14 cellular contexts compared by ENCODE assay signal in genomic region chr7:111392976-111393762, GRCh38.
DNase-seq lines count a peak whose midpoint lies in the region; ATAC-seq, FAIRE-seq and TF ChIP-seq lines count a peak whose summit lies in the region.
"Had no signal": no experiment of that assay in that cellular context is flagged by ENCODE, and none has a peak within 500 bp of the region (broad histone marks: within the 10 kb centered on the region; RNA-seq: fewer than 3 reads in every experiment).

No MANE protein-coding gene starts in this region.

- no peaks in the 10 kb centered on the region for H4K20me1 ChIP-seq in smooth muscle cell (ENCODE audit: low read depth)

- H3K9ac ChIP-seq in HUES64 (ENCODE audit: low read depth, low read length) (peak overlapping the region; percentile 32; the same call in 1 of the 2 replicates), smooth muscle cell (ENCODE audit: low read depth) (no peak overlapping the region)

- H3K79me2 ChIP-seq in smooth muscle cell (ENCODE audit: low read depth), result no peaks in the 10 kb centered on the region

- H3K9me3 ChIP-seq in HUES64 (ENCODE audit: insufficient read depth, low read depth, low read length) (no peaks in the 10 kb centered on the region), smooth muscle cell (replicated peaks; ENCODE audit: low read depth) (no peaks in the 10 kb centered on the region), aorta (ENCODE audit: control insufficient read depth, low read length) (no peaks in the 10 kb centered on the region)
- H3K9me3 ChIP-seq: Caco-2 had no signal

- 87% methylated on average over 4 of the region's 4 CpGs for WGBS in HUES64
- 43% methylated on average over 4 of the region's 4 CpGs for WGBS in smooth muscle cell (ENCODE audit: low lambda C conversion rate)
- 33 to 45% methylated on average over 4 of the region's 4 CpGs for WGBS in aorta, 2 donors

- H3F3A ChIP-seq in smooth muscle cell (ENCODE audit: low read depth), result no peaks in the 10 kb centered on the region

- DNase-seq in choroid plexus epithelial cell (ENCODE audit: low read depth), result peak; percentile 58
- DNase-seq in left kidney (ENCODE audit: low read depth, low spot score), result peak; percentile 60
- DNase-seq in smooth muscle cell (lab: John Stamatoyannopoulos, UW; ENCODE audit: unreplicated experiment), result no peak
- no peak for DNase-seq in aorta
- DNase-seq in SKM-1 (lab: John Stamatoyannopoulos, UW; ENCODE audit: unreplicated experiment), result no peak
- no peak for DNase-seq in frontal cortex (ENCODE audit: low spot score in 2 of 2)
- DNase-seq: activated CD4-positive, alpha-beta T cell treated with anti-CD3 and anti-CD28 coated beads for 1 hour; Caco-2; cortex of kidney; NCI-H1092; NCI-H774 had no signal

- TF ChIP-seq CTCF in choroid plexus epithelial cell (conservative IDR thresholded peaks at IDR 0.05; ENCODE audit: low read depth, low read length) (no peak), smooth muscle cell (IDR thresholded peaks at IDR 0.05; ENCODE audit: borderline replicate concordance, insufficient read depth, poor library complexity, severe bottlenecking) (no peak)

- H3K4me3 ChIP-seq in HUES64 (ENCODE audit: low read length) (no peak overlapping the region), choroid plexus epithelial cell (ENCODE audit: low read depth, low read length) (no peak overlapping the region), smooth muscle cell (no peak overlapping the region), aorta (ENCODE audit: low read length in 2 of 2) (no peak overlapping the region)
- H3K4me3 ChIP-seq: GM12878 had no signal

- H3K4me1 ChIP-seq in HUES64 (ENCODE audit: insufficient read depth, low read length), result peaks cover 16% of the 10 kb centered on the region; the same call in 1 of the 2 replicates
- H3K4me1 ChIP-seq in smooth muscle cell (ENCODE audit: low read depth), result peaks cover 15% of the 10 kb centered on the region
- H3K4me1 ChIP-seq in aorta (ENCODE audit: control insufficient read depth in 1 of 2, insufficient read depth in 2 of 2, low read length in 2 of 2), result peaks cover 2 to 8% of the 10 kb centered on the region in 2 donors
- H3K4me1 ChIP-seq: Caco-2 had no signal

- peak overlapping the region; percentile 65 for H3K4me2 ChIP-seq in smooth muscle cell

- no peaks in the 10 kb centered on the region for H3K36me3 ChIP-seq in HUES64 (ENCODE audit: insufficient read depth, low read length)
- no peaks in the 10 kb centered on the region for H3K36me3 ChIP-seq in smooth muscle cell (ENCODE audit: low read depth)
- H3K36me3 ChIP-seq in aorta (ENCODE audit: control insufficient read depth in 1 of 2, insufficient read depth in 2 of 2, low read length in 1 of 2), result no peaks in the 10 kb centered on the region

- H3K27ac ChIP-seq in HUES64 (ENCODE audit: low read depth, low read length) (no peak overlapping the region), smooth muscle cell (ENCODE audit: low read depth) (no peak overlapping the region), aorta (ENCODE audit: low read depth in 1 of 2, low read length in 2 of 2) (no peak overlapping the region)

- no peak for ATAC-seq in aorta (ENCODE audit: low FRiP score)
- no peak for ATAC-seq in GM19395 (IDR thresholded peaks at IDR 0.05; ENCODE audit: unreplicated experiment)
- ATAC-seq: GM12878 had no signal

- peak overlapping the region; percentile 72 for H2AFZ ChIP-seq in smooth muscle cell (ENCODE audit: low read depth)

- no peaks in the 10 kb centered on the region for H3K27me3 ChIP-seq in HUES64 (ENCODE audit: insufficient read depth, low read length)
- H3K27me3 ChIP-seq in smooth muscle cell (ENCODE audit: low read depth), result no peaks in the 10 kb centered on the region
- H3K27me3 ChIP-seq in aorta (ENCODE audit: control insufficient read depth in 1 of 2, insufficient read depth in 2 of 2, low read length in 1 of 2), result no peaks in the 10 kb centered on the region

- no peak for FAIRE-seq in frontal cortex (lab: Jason Lieb, UNC)

- intact Hi-C loops in aorta (cut with DNase I), result no loop called here

Comparison
In these comparisons a context has a peak if more than half of its experiments do, and no peak if none do; other contexts are left out.
1. DNase-seq: peak in choroid plexus epithelial cell (single experiment) and left kidney (single experiment); none in smooth muscle cell (single experiment), aorta (0 of 2), SKM-1 (single experiment) and frontal cortex (0 of 2).